Comparison of ENCODE assay signal across 8 cellular contexts in genomic region chr10:68153473-68154210, GRCh38. TPM values are rescaled to one million over a fixed set of nuclear protein-coding genes. Genes with fewer than 3 reads are reported as not detected.
A peak's percentile ranks its signal among the peaks of the same experiment; 100 is the strongest.
DNase-seq lines count a peak whose midpoint lies in the region; ATAC-seq and TF ChIP-seq lines count a peak whose summit lies in the region.

No MANE protein-coding gene starts in this region.

- TF ChIP-seq POLR2A in uterus (IDR thresholded peaks at IDR 0.05) = no peak

- no peaks in the 10 kb centered on the region for H3K27me3 Mint-ChIP-seq in activated CD8-positive, alpha-beta T cell treated with anti-CD3 and anti-CD28 coated beads for 36 hours
- H3K27me3 Mint-ChIP-seq in activated CD8-positive, alpha-beta T cell treated with anti-CD3 and anti-CD28 coated beads, Interleukin-2, amount 10 ng/mL, durations not matched to agents 7 days and 5 days (ENCODE audit: low read depth) = no peaks in the 10 kb centered on the region
- H3K27me3 Mint-ChIP-seq in mesothelial cell of epicardium (ENCODE audit: low read depth) (no peaks in the 10 kb centered on the region), T-helper 17 cell (peaks cover 6% of the 10 kb centered on the region)

- peak; percentile 13 for DNase-seq in activated CD8-positive, alpha-beta T cell treated with anti-CD3 and anti-CD28 coated beads for 36 hours
- DNase-seq in activated CD8-positive, alpha-beta T cell treated with anti-CD3 and anti-CD28 coated beads, Interleukin-2, amount 10 ng/mL, durations not matched to agents 7 days and 5 days = no peak
- DNase-seq in NCI-H345 treated with DMSO at 0.1 percent for 48 hours (lab: John Stamatoyannopoulos, UW; ENCODE audit: unreplicated experiment) (peak; percentile 9), mesothelial cell of epicardium (ENCODE audit: low spot score in 2 of 2, unreplicated experiment in 2 of 2) (no peak), T-helper 17 cell (no peak), uterus (no peak)

- H3K9me3 ChIP-seq in endocrine pancreas (ENCODE audit: control insufficient read depth, low read length) (no peaks in the 10 kb centered on the region), T-helper 17 cell (ENCODE audit: control insufficient read depth, low read length, poor library complexity, severe bottlenecking) (no peaks in the 10 kb centered on the region), uterus (no peaks in the 10 kb centered on the region)

- H3K36me3 Mint-ChIP-seq in activated CD8-positive, alpha-beta T cell treated with anti-CD3 and anti-CD28 coated beads for 36 hours (ENCODE audit: low read depth) = no peaks in the 10 kb centered on the region
- no peaks in the 10 kb centered on the region for H3K36me3 Mint-ChIP-seq in activated CD8-positive, alpha-beta T cell treated with anti-CD3 and anti-CD28 coated beads, Interleukin-2, amount 10 ng/mL, durations not matched to agents 7 days and 5 days (ENCODE audit: low read depth)
- H3K36me3 Mint-ChIP-seq in mesothelial cell of epicardium (no peaks in the 10 kb centered on the region), T-helper 17 cell (ENCODE audit: low read depth) (no peaks in the 10 kb centered on the region)

- no peak overlapping the region for H3K9ac ChIP-seq in endocrine pancreas (ENCODE audit: control insufficient read depth, insufficient read depth, low read length)

- H3K4me3 ChIP-seq in endocrine pancreas (ENCODE audit: control insufficient read depth, insufficient read depth, low read length) (peak overlapping the region; percentile 44), uterus (no peak overlapping the region)

- ATAC-seq in activated CD8-positive, alpha-beta T cell treated with anti-CD3 and anti-CD28 coated beads for 36 hours = peak; percentile 66
- ATAC-seq in activated CD8-positive, alpha-beta T cell treated with anti-CD3 and anti-CD28 coated beads, Interleukin-2, amount 10 ng/mL, durations not matched to agents 7 days and 5 days = no peak
- no peak for ATAC-seq in GM18861 (IDR thresholded peaks at IDR 0.05; ENCODE audit: unreplicated experiment)
- ATAC-seq in T-helper 17 cell = no peak

- no peaks in the 10 kb centered on the region for H3K4me1 Mint-ChIP-seq in activated CD8-positive, alpha-beta T cell treated with anti-CD3 and anti-CD28 coated beads for 36 hours (ENCODE audit: low read depth)
- no peaks in the 10 kb centered on the region for H3K4me1 Mint-ChIP-seq in activated CD8-positive, alpha-beta T cell treated with anti-CD3 and anti-CD28 coated beads, Interleukin-2, amount 10 ng/mL, durations not matched to agents 7 days and 5 days (ENCODE audit: low read depth)
- H3K4me1 Mint-ChIP-seq in mesothelial cell of epicardium (peaks cover 16% of the 10 kb centered on the region), T-helper 17 cell (no peaks in the 10 kb centered on the region)

- H3K9me3 Mint-ChIP-seq in activated CD8-positive, alpha-beta T cell treated with anti-CD3 and anti-CD28 coated beads for 36 hours = no peaks in the 10 kb centered on the region
- no peaks in the 10 kb centered on the region for H3K9me3 Mint-ChIP-seq in activated CD8-positive, alpha-beta T cell treated with anti-CD3 and anti-CD28 coated beads, Interleukin-2, amount 10 ng/mL, durations not matched to agents 7 days and 5 days (ENCODE audit: insufficient read depth)
- H3K9me3 Mint-ChIP-seq in mesothelial cell of epicardium = no peaks in the 10 kb centered on the region

- H3K27me3 ChIP-seq in endocrine pancreas (ENCODE audit: control insufficient read depth, insufficient read depth, low read length) (no peaks in the 10 kb centered on the region), uterus (no peaks in the 10 kb centered on the region)

- POLR2A ChIA-PET in activated CD8-positive, alpha-beta T cell treated with anti-CD3 and anti-CD28 coated beads for 36 hours (lab: Charles Lee) = no interaction called here
- POLR2A ChIA-PET in activated CD8-positive, alpha-beta T cell treated with anti-CD3 and anti-CD28 coated beads, Interleukin-2, amount 10 ng/mL, durations not matched to agents 7 days and 5 days (lab: Charles Lee) = no interaction called here

- no peak for TF ChIP-seq CTCF in activated CD8-positive, alpha-beta T cell treated with anti-CD3 and anti-CD28 coated beads for 36 hours (IDR thresholded peaks at IDR 0.05)
- TF ChIP-seq CTCF in mesothelial cell of epicardium (IDR thresholded peaks at IDR 0.05; ENCODE audit: unreplicated experiment) (no peak), uterus (IDR thresholded peaks at IDR 0.05) (no peak)

- no peak overlapping the region for H3K4me3 Mint-ChIP-seq in activated CD8-positive, alpha-beta T cell treated with anti-CD3 and anti-CD28 coated beads for 36 hours
- H3K4me3 Mint-ChIP-seq in activated CD8-positive, alpha-beta T cell treated with anti-CD3 and anti-CD28 coated beads, Interleukin-2, amount 10 ng/mL, durations not matched to agents 7 days and 5 days = no peak overlapping the region
- no peak overlapping the region for H3K4me3 Mint-ChIP-seq in mesothelial cell of epicardium
- H3K4me3 Mint-ChIP-seq in T-helper 17 cell = no peak overlapping the region

- H3K27ac ChIP-seq in uterus = no peak overlapping the region

- H3K27ac Mint-ChIP-seq in activated CD8-positive, alpha-beta T cell treated with anti-CD3 and anti-CD28 coated beads for 36 hours = no peak overlapping the region
- no peak overlapping the region for H3K27ac Mint-ChIP-seq in activated CD8-positive, alpha-beta T cell treated with anti-CD3 and anti-CD28 coated beads, Interleukin-2, amount 10 ng/mL, durations not matched to agents 7 days and 5 days
- H3K27ac Mint-ChIP-seq in mesothelial cell of epicardium = peak overlapping the region; percentile 79
- no peak overlapping the region for H3K27ac Mint-ChIP-seq in T-helper 17 cell

- H3K36me3 ChIP-seq in endocrine pancreas (ENCODE audit: control insufficient read depth, insufficient read depth, low read length) (no peaks in the 10 kb centered on the region), uterus (no peaks in the 10 kb centered on the region)

- intact Hi-C loops in activated CD8-positive, alpha-beta T cell treated with anti-CD3 and anti-CD28 coated beads for 36 hours (cut with micrococcal nuclease) = no loop called here
- intact Hi-C loops in uterus (cut with DNase I; ENCODE audit: low total_unique reads) = no loop called here

- H3K4me1 ChIP-seq in endocrine pancreas (ENCODE audit: control insufficient read depth, insufficient read depth, low read length) (peaks cover 9% of the 10 kb centered on the region), uterus (no peaks in the 10 kb centered on the region)

- CTCF ChIA-PET in activated CD8-positive, alpha-beta T cell treated with anti-CD3 and anti-CD28 coated beads for 36 hours (lab: Charles Lee) = interaction anchor here (1.8 to 4.9 kb wide), 3 partner anchors 281 to 298 kb away, joined by 5 to 77 read pairs (median 12); no protein-coding TSS in a partner anchor
- CTCF ChIA-PET in activated CD8-positive, alpha-beta T cell treated with anti-CD3 and anti-CD28 coated beads, Interleukin-2, amount 10 ng/mL, durations not matched to agents 7 days and 5 days (lab: Charles Lee) = interaction anchor here (4.8 to 6.6 kb wide), 3 partner anchors 269 to 365 kb away, joined by 30 to 132 read pairs (median 82); partner anchors contain the start of gene SIRT1

RNA-seq across cellular contexts. Expression of gene MYPN, which starts 44.4 kb away (rescaled TPM):
- total RNA-seq in activated CD8-positive, alpha-beta T cell treated with anti-CD3 and anti-CD28 coated beads for 36 hours = not detected
- not detected for total RNA-seq in activated CD8-positive, alpha-beta T cell treated with anti-CD3 and anti-CD28 coated beads, Interleukin-2, amount 10 ng/mL, durations not matched to agents 7 days and 5 days
- total RNA-seq in mesothelial cell of epicardium = not detected in 3 replicates
- total RNA-seq in T-helper 17 cell = not detected
- total RNA-seq in uterus = not detected

Comparison
In these comparisons a context has a peak if more than half of its experiments do, and no peak if none do; other contexts are left out.
1. DNase-seq: peak in activated CD8-positive, alpha-beta T cell treated with anti-CD3 and anti-CD28 coated beads for 36 hours (single experiment) and NCI-H345 treated with DMSO at 0.1 percent for 48 hours (single experiment); none in activated CD8-positive, alpha-beta T cell treated with anti-CD3 and anti-CD28 coated beads, Interleukin-2, amount 10 ng/mL, durations not matched to agents 7 days and 5 days (single experiment), mesothelial cell of epicardium (0 of 2), T-helper 17 cell (0 of 3) and uterus (0 of 2).